Comparison of ENCODE assay signal across 1 cellular context in genomic region chr1:233391338-233391737, GRCh38.
TF ChIP-seq lines count a peak whose summit lies in the region.

No MANE protein-coding gene starts in this region.

TF ChIP-seq in liver, 16 proteins besides CTCF, POLR2A, EP300 and RAD21:
- TF ChIP-seq, protein P1, sequence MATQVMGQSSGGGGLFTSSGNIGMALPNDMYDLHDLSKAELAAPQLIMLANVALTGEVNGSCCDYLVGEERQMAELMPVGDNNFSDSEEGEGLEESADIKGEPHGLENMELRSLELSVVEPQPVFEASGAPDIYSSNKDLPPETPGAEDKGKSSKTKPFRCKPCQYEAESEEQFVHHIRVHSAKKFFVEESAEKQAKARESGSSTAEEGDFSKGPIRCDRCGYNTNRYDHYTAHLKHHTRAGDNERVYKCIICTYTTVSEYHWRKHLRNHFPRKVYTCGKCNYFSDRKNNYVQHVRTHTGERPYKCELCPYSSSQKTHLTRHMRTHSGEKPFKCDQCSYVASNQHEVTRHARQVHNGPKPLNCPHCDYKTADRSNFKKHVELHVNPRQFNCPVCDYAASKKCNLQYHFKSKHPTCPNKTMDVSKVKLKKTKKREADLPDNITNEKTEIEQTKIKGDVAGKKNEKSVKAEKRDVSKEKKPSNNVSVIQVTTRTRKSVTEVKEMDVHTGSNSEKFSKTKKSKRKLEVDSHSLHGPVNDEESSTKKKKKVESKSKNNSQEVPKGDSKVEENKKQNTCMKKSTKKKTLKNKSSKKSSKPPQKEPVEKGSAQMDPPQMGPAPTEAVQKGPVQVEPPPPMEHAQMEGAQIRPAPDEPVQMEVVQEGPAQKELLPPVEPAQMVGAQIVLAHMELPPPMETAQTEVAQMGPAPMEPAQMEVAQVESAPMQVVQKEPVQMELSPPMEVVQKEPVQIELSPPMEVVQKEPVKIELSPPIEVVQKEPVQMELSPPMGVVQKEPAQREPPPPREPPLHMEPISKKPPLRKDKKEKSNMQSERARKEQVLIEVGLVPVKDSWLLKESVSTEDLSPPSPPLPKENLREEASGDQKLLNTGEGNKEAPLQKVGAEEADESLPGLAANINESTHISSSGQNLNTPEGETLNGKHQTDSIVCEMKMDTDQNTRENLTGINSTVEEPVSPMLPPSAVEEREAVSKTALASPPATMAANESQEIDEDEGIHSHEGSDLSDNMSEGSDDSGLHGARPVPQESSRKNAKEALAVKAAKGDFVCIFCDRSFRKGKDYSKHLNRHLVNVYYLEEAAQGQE (IDR thresholded peaks at IDR 0.05): no peak
- peak; percentile 19 for TF ChIP-seq NR2F2 (IDR thresholded peaks at IDR 0.05)
